In genomic region chr3:31978553-31978952, GRCh38 we compare ENCODE assay signal across 19 cellular contexts. TPM values are rescaled to one million over a fixed set of nuclear protein-coding genes. Genes with fewer than 3 reads are reported as not detected.
A peak's percentile ranks its signal among the peaks of the same experiment; 100 is the strongest.
DNase-seq lines count a peak whose midpoint lies in the region; ATAC-seq, FAIRE-seq and TF ChIP-seq lines count a peak whose summit lies in the region.
"Had no signal": no experiment of that assay in that cellular context is flagged by ENCODE, and none has a peak within 500 bp of the region (broad histone marks: within the 10 kb centered on the region; RNA-seq: fewer than 3 reads in every experiment).

No MANE protein-coding gene starts in this region.

- peak overlapping the region; percentile 99 for H3K27ac ChIP-seq in OCI-LY1 (ENCODE audit: low read depth, low read length, poor library complexity, severe bottlenecking)
- H3K27ac ChIP-seq: tibial artery, VCaP had no signal

- no peak overlapping the region for H3K4me3 Mint-ChIP-seq in activated naive CD4-positive, alpha-beta T cell treated with anti-CD3 and anti-CD28 coated beads for 36 hours
- H3K4me3 Mint-ChIP-seq in stimulated activated effector memory CD8-positive, alpha-beta T cell treated with anti-CD3 and anti-CD28 coated beads, Interleukin-12 subunit alpha, Interleukin-12 subunit beta, amount 100 ng/mL, for 72 hours = peak overlapping the region; percentile 79

- H3K4me1 Mint-ChIP-seq in activated naive CD4-positive, alpha-beta T cell treated with anti-CD3 and anti-CD28 coated beads for 36 hours (ENCODE audit: low read depth) = peaks cover 26% of the 10 kb centered on the region
- peaks cover 24% of the 10 kb centered on the region for H3K4me1 Mint-ChIP-seq in stimulated activated effector memory CD8-positive, alpha-beta T cell treated with anti-CD3 and anti-CD28 coated beads, Interleukin-12 subunit alpha, Interleukin-12 subunit beta, amount 100 ng/mL, for 72 hours

- FAIRE-seq in bronchial epithelial cell (lab: Jason Lieb, UNC) (no peak), GM19239 (lab: Jason Lieb, UNC) (no peak)
- FAIRE-seq: D721Med, HTR-8/SVneo had no signal

- ATAC-seq in activated naive CD4-positive, alpha-beta T cell treated with anti-CD3 and anti-CD28 coated beads, Interleukin-2, amount 50 U/mL, for 72 hours = no peak
- no peak for ATAC-seq in stimulated activated effector memory CD8-positive, alpha-beta T cell treated with anti-CD3 and anti-CD28 coated beads, Interleukin-12 subunit alpha, Interleukin-12 subunit beta, amount 100 ng/mL, for 72 hours
- no peak for ATAC-seq in sciatic nerve

- no peak for DNase-seq in activated naive CD4-positive, alpha-beta T cell treated with anti-CD3 and anti-CD28 coated beads for 36 hours
- no peak for DNase-seq in activated naive CD4-positive, alpha-beta T cell treated with anti-CD3 and anti-CD28 coated beads, Interleukin-2, amount 50 U/mL, for 72 hours (ENCODE audit: low spot score in 2 of 2)
- DNase-seq in bronchial epithelial cell (ENCODE audit: low read depth) (peak; percentile 85), retina (no peak), sciatic nerve (ENCODE audit: low spot score) (no peak), GM19239 (ENCODE audit: insufficient read length, low spot score) (no peak)
- no peak for DNase-seq in stimulated activated effector memory CD8-positive, alpha-beta T cell treated with anti-CD3 and anti-CD28 coated beads, Interleukin-12 subunit alpha, Interleukin-12 subunit beta, amount 100 ng/mL, for 72 hours (ENCODE audit: low spot score in 2 of 2)
- DNase-seq: AML-193; effector CD4-positive, alpha-beta T cell; hypothalamus; MG63; NCI-H1694; NCI-H524 treated with DMSO at 0.1 percent for 48 hours; nucleus accumbens; tibial artery had no signal

- peak overlapping the region; percentile 89 for H3K4me3 ChIP-seq in OCI-LY1 (ENCODE audit: low read depth, low read length, poor library complexity, severe bottlenecking)
- H3K4me3 ChIP-seq in bronchial epithelial cell (ENCODE audit: low read depth, low read length) = no peak overlapping the region
- H3K4me3 ChIP-seq: MG63, tibial artery had no signal

- no peaks in the 10 kb centered on the region for H3K27me3 ChIP-seq in OCI-LY1 (ENCODE audit: insufficient read depth, low read length)
- no peaks in the 10 kb centered on the region for H3K27me3 ChIP-seq in bronchial epithelial cell (ENCODE audit: control insufficient read depth, insufficient read depth, low read length)
- H3K27me3 ChIP-seq: MG63, tibial artery had no signal

- peak overlapping the region; percentile 43 for H3K27ac Mint-ChIP-seq in activated naive CD4-positive, alpha-beta T cell treated with anti-CD3 and anti-CD28 coated beads for 36 hours
- peak overlapping the region in 1 of 2 donors; percentile 94 for H3K27ac Mint-ChIP-seq in activated naive CD4-positive, alpha-beta T cell treated with anti-CD3 and anti-CD28 coated beads, Interleukin-2, amount 50 U/mL, for 72 hours
- no peak overlapping the region for H3K27ac Mint-ChIP-seq in stimulated activated effector memory CD8-positive, alpha-beta T cell treated with anti-CD3 and anti-CD28 coated beads, Interleukin-12 subunit alpha, Interleukin-12 subunit beta, amount 100 ng/mL, for 72 hours

- H3K36me3 Mint-ChIP-seq in activated naive CD4-positive, alpha-beta T cell treated with anti-CD3 and anti-CD28 coated beads for 36 hours (ENCODE audit: low read depth) = no peaks in the 10 kb centered on the region
- peaks cover 8 to 60% of the 10 kb centered on the region in 2 donors for H3K36me3 Mint-ChIP-seq in activated naive CD4-positive, alpha-beta T cell treated with anti-CD3 and anti-CD28 coated beads, Interleukin-2, amount 50 U/mL, for 72 hours
- H3K36me3 Mint-ChIP-seq in stimulated activated effector memory CD8-positive, alpha-beta T cell treated with anti-CD3 and anti-CD28 coated beads, Interleukin-12 subunit alpha, Interleukin-12 subunit beta, amount 100 ng/mL, for 72 hours = no peaks in the 10 kb centered on the region

- H3K36me3 ChIP-seq in OCI-LY1 (ENCODE audit: insufficient read depth, low read length) (peaks cover 12% of the 10 kb centered on the region), bronchial epithelial cell (ENCODE audit: control insufficient read depth, insufficient read depth, low read length) (no peaks in the 10 kb centered on the region)
- H3K36me3 ChIP-seq: MG63, tibial artery had no signal

- H3K79me2 ChIP-seq in OCI-LY1 (ENCODE audit: insufficient read depth, low read length) = peaks cover 59% of the 10 kb centered on the region

- no peaks in the 10 kb centered on the region for H3K9me3 ChIP-seq in OCI-LY1 (ENCODE audit: low read length)
- H3K9me3 ChIP-seq: MG63, tibial artery had no signal

- H3K27me3 Mint-ChIP-seq in activated naive CD4-positive, alpha-beta T cell treated with anti-CD3 and anti-CD28 coated beads for 36 hours (ENCODE audit: low read depth) = peaks cover 50% of the 10 kb centered on the region

- no peaks in the 10 kb centered on the region for H3K9me2 ChIP-seq in OCI-LY1 (ENCODE audit: low read depth, low read length)

- no peak overlapping the region for H2AFZ ChIP-seq in OCI-LY1 (ENCODE audit: low read length)

- CTCF ChIA-PET in activated naive CD4-positive, alpha-beta T cell treated with anti-CD3 and anti-CD28 coated beads for 36 hours (lab: Charles Lee) = no interaction called here

- no peak for TF ChIP-seq CTCF in OCI-LY1 (IDR thresholded peaks at IDR 0.05; ENCODE audit: low read length)
- TF ChIP-seq CTCF in bronchial epithelial cell (IDR thresholded peaks at IDR 0.05; ENCODE audit: insufficient read depth, low read length, severe bottlenecking) = no peak

- intact Hi-C loops in activated naive CD4-positive, alpha-beta T cell treated with anti-CD3 and anti-CD28 coated beads for 36 hours (cut with micrococcal nuclease) = loop anchor here (5.0 to 10.0 kb wide), 3 partner anchors 446 to 1084 kb away; partner anchors contain the start of gene STT3B
- intact Hi-C loops in sciatic nerve (cut with DNase I) = no loop called here

- H3K4me1 ChIP-seq in OCI-LY1 (ENCODE audit: insufficient read depth, low read length, severe bottlenecking) = peaks cover 80% of the 10 kb centered on the region

- H4K20me1 ChIP-seq in OCI-LY1 (ENCODE audit: insufficient read depth, low read length) = no peaks in the 10 kb centered on the region

- H3K4me2 ChIP-seq in OCI-LY1 (ENCODE audit: low read length) = peak overlapping the region; percentile 68

- H3K9ac ChIP-seq in OCI-LY1 (ENCODE audit: low read length) = peak overlapping the region; percentile 95; the same call in 1 of the 2 replicates

- peaks cover 4% of the 10 kb centered on the region; the same call in 1 of the 2 replicates for H3F3A ChIP-seq in OCI-LY1 (ENCODE audit: insufficient read depth, low read length)

- H3K9me3 Mint-ChIP-seq in activated naive CD4-positive, alpha-beta T cell treated with anti-CD3 and anti-CD28 coated beads for 36 hours = no peaks in the 10 kb centered on the region
- H3K9me3 Mint-ChIP-seq in activated naive CD4-positive, alpha-beta T cell treated with anti-CD3 and anti-CD28 coated beads, Interleukin-2, amount 50 U/mL, for 72 hours = peaks cover 0 to 24% of the 10 kb centered on the region in 2 donors
- no peaks in the 10 kb centered on the region for H3K9me3 Mint-ChIP-seq in stimulated activated effector memory CD8-positive, alpha-beta T cell treated with anti-CD3 and anti-CD28 coated beads, Interleukin-12 subunit alpha, Interleukin-12 subunit beta, amount 100 ng/mL, for 72 hours

RNA-seq across cellular contexts. Expression of gene OSBPL10, which starts 2.5 kb away (rescaled TPM):
- 1 to 10 TPM; 6.1 to 6.4 TPM for total RNA-seq in activated naive CD4-positive, alpha-beta T cell treated with anti-CD3 and anti-CD28 coated beads for 36 hours
- total RNA-seq in activated naive CD4-positive, alpha-beta T cell treated with anti-CD3 and anti-CD28 coated beads, Interleukin-2, amount 50 U/mL, for 72 hours = 10 to 100 TPM in 1 of 2 donors, 1 to 10 TPM in 1; 1.1 to 32.6 TPM
- total RNA-seq in bronchial epithelial cell (18.1 and 20.5 TPM in 2 replicates), sciatic nerve (27.0 TPM)

RNA-seq across cellular contexts. Expression of gene ZNF860, which starts 3.0 kb away (rescaled TPM):
- under 1 TPM in 1 of 2 experiments, not detected in 1; 0.07 TPM for total RNA-seq in activated naive CD4-positive, alpha-beta T cell treated with anti-CD3 and anti-CD28 coated beads for 36 hours
- total RNA-seq in activated naive CD4-positive, alpha-beta T cell treated with anti-CD3 and anti-CD28 coated beads, Interleukin-2, amount 50 U/mL, for 72 hours = 1 to 10 TPM in 1 of 2 donors, not detected in 1; 1.7 TPM
- total RNA-seq in bronchial epithelial cell (2.8 and 3.7 TPM in 2 replicates), sciatic nerve (0.89 TPM)
